8 cellular contexts compared by ENCODE assay signal in the genomic region with DNA sequence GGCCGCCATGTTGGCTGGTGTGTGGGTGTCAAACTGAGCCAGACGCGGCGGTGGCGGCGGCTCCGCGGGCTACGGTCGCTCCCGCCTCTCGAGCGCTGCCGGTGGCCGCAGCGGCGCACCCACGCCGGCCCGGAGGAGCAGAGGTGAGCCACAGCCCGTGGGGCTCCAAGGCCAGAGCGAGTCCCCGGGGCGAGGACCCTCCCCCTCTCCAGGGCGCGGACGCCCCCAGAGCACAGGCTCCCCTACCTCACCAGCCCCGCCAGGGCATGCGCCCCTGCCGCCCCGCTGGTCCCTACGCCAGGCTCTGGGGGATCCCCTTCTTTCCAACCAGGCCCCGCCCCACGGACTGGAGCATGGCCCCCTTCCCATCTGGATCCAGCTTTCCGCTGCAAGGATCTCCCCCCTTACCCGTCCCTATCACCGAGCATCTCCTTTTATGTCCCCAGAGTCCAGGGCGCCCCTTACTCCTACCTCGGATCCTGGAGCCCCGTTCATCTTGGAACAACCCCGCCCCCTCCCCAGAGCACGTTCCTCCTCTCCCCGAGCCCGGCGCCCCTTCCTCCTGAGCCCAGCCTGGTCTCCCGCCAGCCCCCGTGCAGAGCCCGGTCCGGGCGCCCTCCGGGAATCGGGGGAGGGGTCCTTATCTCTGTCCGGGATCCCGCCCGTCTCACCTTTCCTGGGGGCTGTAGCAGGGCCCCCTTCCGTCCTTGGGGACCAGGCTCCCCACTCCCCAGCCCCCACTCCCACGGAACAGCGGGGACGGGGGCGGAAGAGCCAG. TPM values are rescaled to one million over a fixed set of nuclear protein-coding genes. Genes with fewer than 3 reads are reported as not detected.
DNase-seq lines count a peak whose midpoint lies in the region; ATAC-seq, FAIRE-seq and TF ChIP-seq lines count a peak whose summit lies in the region.

No MANE protein-coding gene starts in this region.

- H3K27ac Mint-ChIP-seq in CD14-positive monocyte, result no peak overlapping the region
- no peak overlapping the region for H3K27ac Mint-ChIP-seq in activated CD8-positive, alpha-beta T cell treated with anti-CD3 and anti-CD28 coated beads, Interleukin-2, amount 10 ng/mL, durations not matched to agents 7 days and 5 days

- H3K9me3 ChIP-seq in fibroblast of lung (ENCODE audit: control insufficient read depth, insufficient read depth, low read depth, low read length) (no peaks in the 10 kb centered on the region), neuronal stem cell (replicated peaks in 1 of 2; ENCODE audit: control insufficient read depth in 2 of 2, insufficient read depth in 1 of 2, low read depth in 1 of 2, low read length in 2 of 2) (no peaks in the 10 kb centered on the region)

- ATAC-seq in GM19397 (IDR thresholded peaks at IDR 0.05; ENCODE audit: unreplicated experiment), result peak; percentile 74
- peak; percentile 81 for ATAC-seq in activated CD8-positive, alpha-beta T cell treated with anti-CD3 and anti-CD28 coated beads, Interleukin-2, amount 10 ng/mL, durations not matched to agents 7 days and 5 days

- peak overlapping the region; percentile 99 for H3K18ac ChIP-seq in neuronal stem cell (ENCODE audit: low read length)

- H3K9ac ChIP-seq in fibroblast of lung (ENCODE audit: insufficient read depth, low read length), result peak overlapping the region; percentile 73
- H3K9ac ChIP-seq in neuronal stem cell (ENCODE audit: low read depth, low read length, poor library complexity), result peak overlapping the region; percentile 94

- peak overlapping the region; percentile 73 for H2BK12ac ChIP-seq in neuronal stem cell (ENCODE audit: low read length)

- peak overlapping the region; percentile 17 for H2BK15ac ChIP-seq in neuronal stem cell (ENCODE audit: low read length)

- peaks cover 8% of the 10 kb centered on the region for H3K79me1 ChIP-seq in neuronal stem cell (ENCODE audit: low read depth, low read length)

- peak overlapping the region; percentile 80 to 98 (median 93) for H3K4me3 ChIP-seq in fibroblast of lung (replicated peaks in 1 of 4; ENCODE audit: control extremely low read depth in 1 of 4, insufficient read depth in 1 of 4, low read depth in 3 of 4, low read length in 4 of 4)
- peak overlapping the region; percentile 99 for H3K4me3 ChIP-seq in neuronal stem cell (ENCODE audit: low read length in 2 of 2)

- H3K4me2 ChIP-seq in fibroblast of lung (ENCODE audit: extremely low read depth, insufficient read depth, low read length) (peak overlapping the region; percentile 99), neuronal stem cell (ENCODE audit: insufficient read depth, low read length, poor library complexity, severe bottlenecking) (peak overlapping the region; percentile 96)

- no peak overlapping the region for H2BK120ac ChIP-seq in neuronal stem cell (ENCODE audit: low read depth, low read length)

- peaks cover 39% of the 10 kb centered on the region for H3K79me2 ChIP-seq in fibroblast of lung (ENCODE audit: control insufficient read depth, insufficient read depth, low read length)

- no CpG with 5 or more reads among the region's 60 CpGs for WGBS in neuronal stem cell (ENCODE audit: extremely low coverage in 2 of 2, insufficient read length in 2 of 2, insufficient replicate concordance in 1 of 2), 2 donors

- peak overlapping the region; percentile 95 for H2BK5ac ChIP-seq in neuronal stem cell (ENCODE audit: low read length)

- intact Hi-C loops in CD14-positive monocyte (cut with micrococcal nuclease), result no loop called here

- H2AFZ ChIP-seq in fibroblast of lung (ENCODE audit: low read length) (no peak overlapping the region), neuronal stem cell (ENCODE audit: low read length) (peak overlapping the region; percentile 98)

- no peak for DNase-seq in CD14-positive monocyte (ENCODE audit: low spot score)
- peak; percentile 12 for DNase-seq in HT-29 (ENCODE audit: low spot score)
- no peak for DNase-seq in activated CD8-positive, alpha-beta T cell treated with anti-CD3 and anti-CD28 coated beads, Interleukin-2, amount 10 ng/mL, durations not matched to agents 7 days and 5 days
- DNase-seq in fibroblast of lung (ENCODE audit: low read depth in 2 of 2), result no peak
- DNase-seq in neuronal stem cell (ENCODE audit: low spot score), result peak; percentile 45
- DNase-seq in urothelium cell line (ENCODE audit: low spot score), result peak; percentile 25
- no peak for DNase-seq in OCI-M1 (lab: John Stamatoyannopoulos, UW)

- H3K36me3 ChIP-seq in fibroblast of lung (ENCODE audit: control insufficient read depth, insufficient read depth, low read length), result peaks cover 2% of the 10 kb centered on the region
- peaks cover 0 to 24% of the 10 kb centered on the region in 2 donors for H3K36me3 ChIP-seq in neuronal stem cell (replicated peaks in 1 of 2; ENCODE audit: control insufficient read depth in 2 of 2, insufficient read depth in 2 of 2, low read length in 2 of 2)

- POLR2A ChIA-PET in activated CD8-positive, alpha-beta T cell treated with anti-CD3 and anti-CD28 coated beads, Interleukin-2, amount 10 ng/mL, durations not matched to agents 7 days and 5 days (lab: Charles Lee), result no interaction called here

- H4K8ac ChIP-seq in neuronal stem cell (ENCODE audit: low read depth, low read length), result no peak overlapping the region

- H3K4me3 Mint-ChIP-seq in CD14-positive monocyte, result peak overlapping the region; percentile 83 to 93
- peak overlapping the region; percentile 64 for H3K4me3 Mint-ChIP-seq in activated CD8-positive, alpha-beta T cell treated with anti-CD3 and anti-CD28 coated beads, Interleukin-2, amount 10 ng/mL, durations not matched to agents 7 days and 5 days

- H3K14ac ChIP-seq in neuronal stem cell (ENCODE audit: low read length), result peak overlapping the region; percentile 89

- peaks cover 5% of the 10 kb centered on the region for H3K4me1 Mint-ChIP-seq in CD14-positive monocyte
- H3K4me1 Mint-ChIP-seq in activated CD8-positive, alpha-beta T cell treated with anti-CD3 and anti-CD28 coated beads, Interleukin-2, amount 10 ng/mL, durations not matched to agents 7 days and 5 days (ENCODE audit: low read depth), result peaks cover 5% of the 10 kb centered on the region

- H3K36me3 Mint-ChIP-seq in CD14-positive monocyte, result peaks cover 4% of the 10 kb centered on the region in 2 donors
- H3K36me3 Mint-ChIP-seq in activated CD8-positive, alpha-beta T cell treated with anti-CD3 and anti-CD28 coated beads, Interleukin-2, amount 10 ng/mL, durations not matched to agents 7 days and 5 days (ENCODE audit: low read depth), result no peaks in the 10 kb centered on the region

- no peaks in the 10 kb centered on the region for H4K20me1 ChIP-seq in fibroblast of lung (ENCODE audit: control insufficient read depth, extremely low read depth, insufficient read depth, low read length)

- peaks cover 0 to 6% (median 2%) of the 10 kb centered on the region in 7 donors for H3K9me3 Mint-ChIP-seq in CD14-positive monocyte
- no peaks in the 10 kb centered on the region for H3K9me3 Mint-ChIP-seq in activated CD8-positive, alpha-beta T cell treated with anti-CD3 and anti-CD28 coated beads, Interleukin-2, amount 10 ng/mL, durations not matched to agents 7 days and 5 days (ENCODE audit: insufficient read depth)

- H3K27ac ChIP-seq in fibroblast of lung (ENCODE audit: insufficient read depth, low read length), result peak overlapping the region; percentile 43
- H3K27ac ChIP-seq in neuronal stem cell (replicated peaks; ENCODE audit: low read length), result peak overlapping the region; percentile 56

- CTCF ChIA-PET in activated CD8-positive, alpha-beta T cell treated with anti-CD3 and anti-CD28 coated beads, Interleukin-2, amount 10 ng/mL, durations not matched to agents 7 days and 5 days (lab: Charles Lee), result no interaction called here

- H3K4me1 ChIP-seq in fibroblast of lung (ENCODE audit: control insufficient read depth, extremely low read depth, insufficient read depth, low read length) (peaks cover 2% of the 10 kb centered on the region), neuronal stem cell (ENCODE audit: control insufficient read depth in 2 of 2, insufficient read depth in 1 of 2, low read depth in 1 of 2, low read length in 2 of 2) (peaks cover 1 to 12% of the 10 kb centered on the region in 2 donors)

- no peak overlapping the region for H4K91ac ChIP-seq in neuronal stem cell (ENCODE audit: low read depth, low read length, poor library complexity)

- TF ChIP-seq CTCF in CD14-positive monocyte (IDR thresholded peaks at IDR 0.05) (no peak), fibroblast of lung (conservative IDR thresholded peaks at IDR 0.05 in 1 of 2, IDR thresholded peaks at IDR 0.05 in 1 of 2; ENCODE audit: low read depth in 1 of 2, low read length in 2 of 2) (no peak)

- peak overlapping the region; percentile 75 for H2AK5ac ChIP-seq in neuronal stem cell (ENCODE audit: low read depth, low read length)

- peaks cover 24 to 47% (median 25%) of the 10 kb centered on the region in 3 donors for H3K27me3 Mint-ChIP-seq in CD14-positive monocyte (ENCODE audit: low read depth in 3 of 3)
- peaks cover 20% of the 10 kb centered on the region for H3K27me3 Mint-ChIP-seq in activated CD8-positive, alpha-beta T cell treated with anti-CD3 and anti-CD28 coated beads, Interleukin-2, amount 10 ng/mL, durations not matched to agents 7 days and 5 days (ENCODE audit: low read depth)

- H3K27me3 ChIP-seq in fibroblast of lung (ENCODE audit: control insufficient read depth, insufficient read depth, low read length) (no peaks in the 10 kb centered on the region), neuronal stem cell (ENCODE audit: control insufficient read depth in 3 of 3, insufficient read depth in 3 of 3, low read depth in 1 of 3, low read length in 3 of 3) (no peaks in the 10 kb centered on the region)

- FAIRE-seq in urothelium cell line (lab: Jason Lieb, UNC), result peak; percentile 61

- H3K4ac ChIP-seq in neuronal stem cell (ENCODE audit: low read length), result peak overlapping the region; percentile 76

- H3K23ac ChIP-seq in neuronal stem cell (ENCODE audit: low read depth, low read length, poor library complexity), result peak overlapping the region; percentile 97

RNA-seq across cellular contexts. Expression of gene EPN2, which starts 0.4 kb away (rescaled TPM):
- not detected for polyA plus RNA-seq in CD14-positive monocyte
- total RNA-seq in HT-29 (2014; rRNA removed; shearing (Covaris generic)), result 16.8 and 18.1 TPM in 2 replicates
- 1 to 10 TPM; 2.8 to 3.1 TPM for total RNA-seq in activated CD8-positive, alpha-beta T cell treated with anti-CD3 and anti-CD28 coated beads, Interleukin-2, amount 10 ng/mL, durations not matched to agents 7 days and 5 days
- 20.3 and 36.0 TPM in 2 replicates for total RNA-seq in fibroblast of lung
- polyA plus RNA-seq in fibroblast of lung, result 23.8 and 27.0 TPM in 2 replicates
- 23.4 and 28.0 TPM in 2 replicates for polyA plus RNA-seq in fibroblast of lung (2012)
- 26.4 and 37.9 TPM in 2 replicates for polyA minus RNA-seq in fibroblast of lung (ENCODE audit: low replicate concordance)
- 34.1 TPM for polyA plus RNA-seq in neuronal stem cell (2013, experiment 1 of 2)
- polyA plus RNA-seq in neuronal stem cell (2013, experiment 2 of 2), result 36.2 TPM

Comparison
In these comparisons a context has a peak if more than half of its experiments do, and no peak if none do; other contexts are left out.
1. DNase-seq: peak in HT-29 (single experiment), neuronal stem cell (single experiment) and urothelium cell line (single experiment); none in CD14-positive monocyte (single experiment), activated CD8-positive, alpha-beta T cell treated with anti-CD3 and anti-CD28 coated beads, Interleukin-2, amount 10 ng/mL, durations not matched to agents 7 days and 5 days (single experiment), fibroblast of lung (0 of 2) and OCI-M1 (single experiment).